ENCODE assay signal across 29 cellular contexts in genomic region chr5:34841816-34842215, GRCh38. TPM values are rescaled to one million over a fixed set of nuclear protein-coding genes. Genes with fewer than 3 reads are reported as not detected.
"Had no signal": no experiment of that assay in that cellular context is flagged by ENCODE, and none has a peak within 500 bp of the region (broad histone marks: within the 10 kb centered on the region; RNA-seq: fewer than 3 reads in every experiment).

No MANE protein-coding gene starts in this region.

- H3K4me3 ChIP-seq: ascending aorta, breast epithelium, cardiac muscle cell, colonic mucosa, esophagus squamous epithelium, gastroesophageal sphincter had no signal

- H3K36me3 Mint-ChIP-seq: activated CD4-positive, alpha-beta memory T cell treated with anti-CD3 and anti-CD28 coated beads for 36 hours; activated CD8-positive, alpha-beta memory T cell treated with anti-CD3 and anti-CD28 coated beads, Interleukin-2, amount 10 ng/mL, durations not matched to agents 7 days and 5 days; activated naive CD4-positive, alpha-beta T cell treated with anti-CD3 and anti-CD28 coated beads, Interleukin-2, amount 10 ng/mL, durations not matched to agents 7 days and 5 days; activated naive CD8-positive, alpha-beta T cell treated with anti-CD3 and anti-CD28 coated beads, Interleukin-2, amount 10 ng/mL, durations not matched to agents 7 days and 5 days had no signal

- H3K9me3 ChIP-seq: ascending aorta, breast epithelium, colonic mucosa, esophagus squamous epithelium, gastroesophageal sphincter had no signal

- DNase-seq: activated CD4-positive, alpha-beta memory T cell treated with anti-CD3 and anti-CD28 coated beads for 36 hours; activated CD4-positive, alpha-beta T cell treated with anti-CD3 and anti-CD28 coated beads for 36 hours; activated CD4-positive, alpha-beta T cell treated with anti-CD3 and anti-CD28 coated beads, Interleukin-2, amount 10 ng/mL, durations not matched to agents 24 days and 14 days; activated CD4-positive, CD25-positive, alpha-beta regulatory T cell; activated CD4-positive, CD25-positive, alpha-beta regulatory T cell treated with anti-CD3 and anti-CD28 coated beads, Interleukin-2, amount 50 U/mL, for 72 hours; activated CD8-positive, alpha-beta memory T cell treated with anti-CD3 and anti-CD28 coated beads, Interleukin-2, amount 10 ng/mL, durations not matched to agents 7 days and 5 days; activated CD8-positive, alpha-beta memory T cell treated with anti-CD3 and anti-CD28 coated beads, Interleukin-2, amount 50 U/mL, for 4 hours; activated CD8-positive, alpha-beta T cell treated with anti-CD3 and anti-CD28 coated beads, Interleukin-2, amount 10 ng/mL, durations not matched to agents 7 days and 5 days; activated gamma-delta T cell; activated naive CD4-positive, alpha-beta T cell; activated naive CD4-positive, alpha-beta T cell treated with anti-CD3 and anti-CD28 coated beads, Interleukin-2, amount 10 ng/mL, durations not matched to agents 7 days and 5 days; activated naive CD8-positive, alpha-beta T cell treated with anti-CD3 and anti-CD28 coated beads, Interleukin-2, amount 10 ng/mL, durations not matched to agents 7 days and 5 days; activated T-cell treated with anti-CD3 and anti-CD28 coated beads, Interleukin-2, amount 50 U/mL, for 1 hour; activated T-cell treated with anti-CD3 and anti-CD28 coated beads, Interleukin-2, amount 50 U/mL, for 72 hours; central memory CD4-positive, alpha-beta T cell; cerebellar nuclear complex; colonic mucosa; effector CD8-positive, alpha-beta T cell; esophagus squamous epithelium; foreskin melanocyte; T-helper 2 cell had no signal

- H3K27me3 Mint-ChIP-seq: activated CD4-positive, alpha-beta memory T cell treated with anti-CD3 and anti-CD28 coated beads for 36 hours; activated CD4-positive, alpha-beta T cell treated with anti-CD3 and anti-CD28 coated beads for 36 hours; activated naive CD8-positive, alpha-beta T cell treated with anti-CD3 and anti-CD28 coated beads, Interleukin-2, amount 10 ng/mL, durations not matched to agents 7 days and 5 days had no signal

- H3K36me3 ChIP-seq: ascending aorta, breast epithelium, cardiac muscle cell, colonic mucosa, esophagus squamous epithelium, gastroesophageal sphincter had no signal

- H3K4me1 ChIP-seq: breast epithelium, colonic mucosa had no signal

- H3K27ac Mint-ChIP-seq: activated CD4-positive, alpha-beta memory T cell treated with anti-CD3 and anti-CD28 coated beads for 36 hours; activated CD4-positive, alpha-beta T cell treated with anti-CD3 and anti-CD28 coated beads for 36 hours; activated CD4-positive, alpha-beta T cell treated with anti-CD3 and anti-CD28 coated beads, Interleukin-2, amount 10 ng/mL, durations not matched to agents 24 days and 14 days; activated CD8-positive, alpha-beta memory T cell treated with anti-CD3 and anti-CD28 coated beads, Interleukin-2, amount 10 ng/mL, durations not matched to agents 7 days and 5 days; activated CD8-positive, alpha-beta T cell treated with anti-CD3 and anti-CD28 coated beads, Interleukin-2, amount 10 ng/mL, durations not matched to agents 7 days and 5 days; activated naive CD4-positive, alpha-beta T cell treated with anti-CD3 and anti-CD28 coated beads, Interleukin-2, amount 10 ng/mL, durations not matched to agents 7 days and 5 days; activated naive CD4-positive, alpha-beta T cell treated with anti-CD3 and anti-CD28 coated beads, Interleukin-2, amount 50 U/mL, for 72 hours; activated naive CD8-positive, alpha-beta T cell treated with anti-CD3 and anti-CD28 coated beads, Interleukin-2, amount 10 ng/mL, durations not matched to agents 7 days and 5 days; activated T-cell treated with anti-CD3 and anti-CD28 coated beads, Interleukin-2, amount 50 U/mL, for 72 hours; brain had no signal

- H3K9me3 Mint-ChIP-seq: activated CD4-positive, alpha-beta memory T cell treated with anti-CD3 and anti-CD28 coated beads for 36 hours; activated naive CD4-positive, alpha-beta T cell treated with anti-CD3 and anti-CD28 coated beads, Interleukin-2, amount 10 ng/mL, durations not matched to agents 7 days and 5 days; activated naive CD8-positive, alpha-beta T cell treated with anti-CD3 and anti-CD28 coated beads, Interleukin-2, amount 10 ng/mL, durations not matched to agents 7 days and 5 days; activated T-cell treated with anti-CD3 and anti-CD28 coated beads, Interleukin-2, amount 50 U/mL, for 72 hours; brain had no signal

- H3K27me3 ChIP-seq: ascending aorta, breast epithelium, cardiac muscle cell, colonic mucosa, esophagus squamous epithelium, gastroesophageal sphincter had no signal

- H3K4me3 Mint-ChIP-seq: activated CD4-positive, alpha-beta memory T cell treated with anti-CD3 and anti-CD28 coated beads for 36 hours; activated CD4-positive, alpha-beta T cell treated with anti-CD3 and anti-CD28 coated beads for 36 hours; activated CD4-positive, alpha-beta T cell treated with anti-CD3 and anti-CD28 coated beads, Interleukin-2, amount 10 ng/mL, durations not matched to agents 24 days and 14 days; activated CD8-positive, alpha-beta memory T cell treated with anti-CD3 and anti-CD28 coated beads, Interleukin-2, amount 10 ng/mL, durations not matched to agents 7 days and 5 days; activated CD8-positive, alpha-beta T cell treated with anti-CD3 and anti-CD28 coated beads, Interleukin-2, amount 10 ng/mL, durations not matched to agents 7 days and 5 days; activated naive CD4-positive, alpha-beta T cell treated with anti-CD3 and anti-CD28 coated beads, Interleukin-2, amount 10 ng/mL, durations not matched to agents 7 days and 5 days; activated naive CD8-positive, alpha-beta T cell treated with anti-CD3 and anti-CD28 coated beads, Interleukin-2, amount 10 ng/mL, durations not matched to agents 7 days and 5 days; activated T-cell treated with anti-CD3 and anti-CD28 coated beads, Interleukin-2, amount 50 U/mL, for 72 hours; brain had no signal

- H3K27ac ChIP-seq: ascending aorta, breast epithelium, cardiac muscle cell, colonic mucosa, epithelial cell of prostate, esophagus squamous epithelium, gastroesophageal sphincter had no signal

- ATAC-seq: activated CD4-positive, alpha-beta T cell treated with anti-CD3 and anti-CD28 coated beads for 36 hours; activated CD8-positive, alpha-beta memory T cell treated with anti-CD3 and anti-CD28 coated beads, Interleukin-2, amount 10 ng/mL, durations not matched to agents 7 days and 5 days; activated CD8-positive, alpha-beta T cell treated with anti-CD3 and anti-CD28 coated beads, Interleukin-2, amount 10 ng/mL, durations not matched to agents 7 days and 5 days; activated naive CD4-positive, alpha-beta T cell treated with anti-CD3 and anti-CD28 coated beads, Interleukin-2, amount 50 U/mL, for 72 hours; activated T-cell treated with anti-CD3 and anti-CD28 coated beads, Interleukin-2, amount 50 U/mL, for 72 hours; gastroesophageal sphincter had no signal

RNA-seq across cellular contexts. Expression of gene TTC23L, which starts 2.9 kb away (rescaled TPM):
- total RNA-seq: activated CD4-positive, alpha-beta T cell treated with anti-CD3 and anti-CD28 coated beads, Interleukin-2, amount 10 ng/mL, durations not matched to agents 24 days and 14 days; activated CD8-positive, alpha-beta memory T cell treated with anti-CD3 and anti-CD28 coated beads, Interleukin-2, amount 10 ng/mL, durations not matched to agents 7 days and 5 days; activated CD8-positive, alpha-beta T cell treated with anti-CD3 and anti-CD28 coated beads, Interleukin-2, amount 10 ng/mL, durations not matched to agents 7 days and 5 days; activated naive CD8-positive, alpha-beta T cell treated with anti-CD3 and anti-CD28 coated beads, Interleukin-2, amount 10 ng/mL, durations not matched to agents 7 days and 5 days; ascending aorta; endothelial cell of umbilical vein had no signal
